Comparison of ENCODE assay signal across 7 cellular contexts in the genomic region with DNA sequence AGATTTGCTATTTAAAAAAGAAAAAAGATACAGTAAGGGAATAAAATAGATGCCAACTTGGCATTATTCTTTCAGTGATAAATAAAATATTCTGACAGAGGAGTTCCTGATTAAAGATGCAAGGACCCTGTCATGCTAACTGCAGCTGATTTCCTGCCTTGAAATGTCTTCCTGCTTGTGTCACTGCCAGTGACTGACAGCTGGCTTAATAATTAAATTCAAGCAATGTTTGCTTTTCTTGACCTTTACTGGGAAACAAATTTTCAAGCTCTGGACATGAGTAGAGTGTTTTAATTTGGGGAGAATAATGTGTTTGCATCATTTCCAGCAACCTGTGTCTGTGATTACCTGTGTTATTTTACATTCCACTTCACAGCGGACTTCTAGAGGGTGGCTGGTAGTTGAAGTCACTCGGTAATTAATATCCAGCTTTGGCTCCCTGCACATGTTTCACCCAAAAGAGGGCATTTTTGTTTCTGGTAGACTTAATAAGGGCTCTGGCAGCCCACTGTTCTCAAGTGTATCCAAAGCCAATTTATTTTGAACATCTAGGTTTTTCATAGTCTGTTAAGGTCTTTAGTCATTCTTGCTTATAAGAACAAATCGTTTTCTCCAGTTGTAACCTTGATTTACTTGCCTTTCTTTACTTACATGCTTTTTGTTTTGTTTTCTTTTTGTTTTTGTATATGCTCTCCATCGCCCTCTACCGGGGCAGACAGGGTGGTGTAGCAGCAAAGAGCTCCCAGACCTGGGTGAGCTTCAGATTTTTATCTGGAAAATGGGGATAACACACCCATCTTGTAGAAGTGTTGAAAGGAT. TPM values are rescaled to one million over a fixed set of nuclear protein-coding genes. Genes with fewer than 3 reads are reported as not detected.
DNase-seq lines count a peak whose midpoint lies in the region; ATAC-seq and TF ChIP-seq lines count a peak whose summit lies in the region.

No MANE protein-coding gene starts in this region.

- H4K20me1 ChIP-seq in smooth muscle cell (ENCODE audit: low read depth) = no peaks in the 10 kb centered on the region

- H3K4me1 ChIP-seq in Peyer's patch (no peaks in the 10 kb centered on the region), heart left ventricle (peaks cover 0 to 10% (median 0%) of the 10 kb centered on the region in 12 donors), smooth muscle cell (ENCODE audit: low read depth) (no peaks in the 10 kb centered on the region)

- H3K9ac ChIP-seq in smooth muscle cell (ENCODE audit: low read depth) = no peak overlapping the region

- intact Hi-C loops in heart left ventricle (cut with DNase I) = loop anchor here in 8 of 10 donors (5.0 to 10.0 kb wide), 4 partner anchors 100 to 130 kb away; partner anchors contain the start of genes APLF (in 1 of the 8) and FBXO48 (in 1 of the 8)

- no peak overlapping the region for H3K4me3 ChIP-seq in GM12875 (ENCODE audit: low read depth, low read length)
- no peak overlapping the region for H3K4me3 ChIP-seq in Peyer's patch
- peak overlapping the region in 7 of 12 donors; percentile 3 to 36 (median 12) for H3K4me3 ChIP-seq in heart left ventricle
- no peak overlapping the region for H3K4me3 ChIP-seq in smooth muscle cell

- no peak overlapping the region for H3K4me2 ChIP-seq in smooth muscle cell

- H2AFZ ChIP-seq in smooth muscle cell (ENCODE audit: low read depth) = no peak overlapping the region

- DNase-seq in Peyer's patch = peak in 2 of 3 donors; percentile 42 to 67
- peak; percentile 25 for DNase-seq in activated effector memory CD4-positive, alpha-beta T cell treated with Interleukin-2 at 50 U/mL for 16 hours
- peak in 3 of 5 donors; percentile 26 to 47 (median 29) for DNase-seq in heart left ventricle
- no peak for DNase-seq in smooth muscle cell (lab: John Stamatoyannopoulos, UW; ENCODE audit: unreplicated experiment)
- no peak for DNase-seq in DMS79 treated with DMSO at 0.1 percent for 48 hours (lab: John Stamatoyannopoulos, UW)

- H3F3A ChIP-seq in smooth muscle cell (ENCODE audit: low read depth) = no peaks in the 10 kb centered on the region

- no peaks in the 10 kb centered on the region for H3K27me3 ChIP-seq in Peyer's patch
- no peaks in the 10 kb centered on the region for H3K27me3 ChIP-seq in heart left ventricle
- H3K27me3 ChIP-seq in smooth muscle cell (ENCODE audit: low read depth) = no peaks in the 10 kb centered on the region

- ATAC-seq in HG02885 (IDR thresholded peaks at IDR 0.05; ENCODE audit: poor library complexity, unreplicated experiment) = peak; percentile 59
- ATAC-seq in heart left ventricle = peak in 2 of 4 donors; percentile 59 to 76

- peak; percentile 83 for TF ChIP-seq CTCF in GM12875 (IDR thresholded peaks at IDR 0.05; ENCODE audit: borderline replicate concordance, insufficient read depth, low read depth, low read length)
- peak; percentile 42 to 70 (median 61) for TF ChIP-seq CTCF in Peyer's patch (IDR thresholded peaks at IDR 0.05)
- TF ChIP-seq CTCF in heart left ventricle (IDR thresholded peaks at IDR 0.05) = peak; percentile 66 to 84 (median 78)
- peak; percentile 66 for TF ChIP-seq CTCF in smooth muscle cell (IDR thresholded peaks at IDR 0.05; ENCODE audit: borderline replicate concordance, insufficient read depth, poor library complexity, severe bottlenecking)

- H3K27ac ChIP-seq in Peyer's patch (no peak overlapping the region), heart left ventricle (peak overlapping the region in 7 of 12 donors; percentile 17 to 65 (median 48)), smooth muscle cell (ENCODE audit: low read depth) (no peak overlapping the region)

- TF ChIP-seq POLR2A in Peyer's patch (IDR thresholded peaks at IDR 0.05) = no peak
- no peak for TF ChIP-seq POLR2A in heart left ventricle (IDR thresholded peaks at IDR 0.05)

- no peaks in the 10 kb centered on the region for H3K36me3 ChIP-seq in Peyer's patch
- H3K36me3 ChIP-seq in heart left ventricle = no peaks in the 10 kb centered on the region
- H3K36me3 ChIP-seq in smooth muscle cell (ENCODE audit: low read depth) = no peaks in the 10 kb centered on the region

- WGBS in heart left ventricle, 4 donors = 21 to 28% (median 24%) methylated on average over 5 of the region's 5 CpGs
- 42% methylated on average over 5 of the region's 5 CpGs for WGBS in smooth muscle cell (ENCODE audit: low lambda C conversion rate)

- no peaks in the 10 kb centered on the region for H3K79me2 ChIP-seq in smooth muscle cell (ENCODE audit: low read depth)

- H3K9me3 ChIP-seq in Peyer's patch (no peaks in the 10 kb centered on the region), heart left ventricle (peaks cover 0 to 5% (median 0%) of the 10 kb centered on the region in 12 donors), smooth muscle cell (replicated peaks; ENCODE audit: low read depth) (no peaks in the 10 kb centered on the region)

RNA-seq across cellular contexts. Expression of gene PROKR1, which starts 48.5 kb away (rescaled TPM):
- total RNA-seq in Peyer's patch = not detected
- not detected for total RNA-seq in heart left ventricle
- under 1 TPM in 1 of 2 donors, not detected in 1; 0.08 TPM for polyA plus RNA-seq in heart left ventricle
- not detected in 2 replicates for total RNA-seq in smooth muscle cell
- polyA plus RNA-seq in smooth muscle cell = not detected in 2 replicates

Comparison
In these comparisons a context has a peak if more than half of its experiments do, and no peak if none do; other contexts are left out.
1. H3K4me3 ChIP-seq: peak in heart left ventricle (7 of 12); none in GM12875 (single experiment), Peyer's patch (0 of 4) and smooth muscle cell (single experiment).
2. DNase-seq: peak in Peyer's patch (2 of 3), activated effector memory CD4-positive, alpha-beta T cell treated with Interleukin-2 at 50 U/mL for 16 hours (single experiment) and heart left ventricle (3 of 5); none in smooth muscle cell (single experiment) and DMS79 treated with DMSO at 0.1 percent for 48 hours (single experiment).
3. H3K27ac ChIP-seq: peak in heart left ventricle (7 of 12); none in Peyer's patch (0 of 4) and smooth muscle cell (single experiment).
4. Peak in every context shown above with its lines, with median percentiles within 50 percentile points of each other: CTCF ChIP-seq.